In the genomic region with DNA sequence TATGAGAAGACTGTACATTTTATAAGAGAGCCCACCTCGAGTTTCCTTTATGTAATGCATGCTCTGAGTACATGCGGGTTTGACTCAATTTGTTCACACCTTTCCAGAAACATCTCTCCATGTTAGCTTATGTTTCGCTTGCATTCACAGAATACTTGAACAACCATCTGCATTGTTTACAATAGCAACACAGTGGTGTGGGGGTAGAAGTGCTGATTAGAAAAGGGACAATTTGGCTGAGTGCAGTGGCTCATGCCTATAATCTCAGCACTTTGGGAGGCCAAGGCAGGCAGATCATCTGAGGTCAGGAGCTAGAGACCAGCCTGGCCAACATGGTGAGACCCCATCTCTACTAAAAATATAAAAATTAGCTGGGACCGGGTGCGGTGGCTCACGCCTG, we compare ENCODE assay signal across 14 cellular contexts.
A peak's percentile ranks its signal among the peaks of the same experiment; 100 is the strongest.
DNase-seq lines count a peak whose midpoint lies in the region; ATAC-seq and TF ChIP-seq lines count a peak whose summit lies in the region.
"Had no signal": no experiment of that assay in that cellular context is flagged by ENCODE, and none has a peak within 500 bp of the region (broad histone marks: within the 10 kb centered on the region; RNA-seq: fewer than 3 reads in every experiment).

No MANE protein-coding gene starts in this region.

- H3K27me3 ChIP-seq in IMR-90 (ENCODE audit: control insufficient read depth, insufficient read depth, low read length) (no peaks in the 10 kb centered on the region), esophagus muscularis mucosa (no peaks in the 10 kb centered on the region)

- in situ Hi-C loops in IMR-90 (cut with MboI; ENCODE audit: low sequenced_read_pairs): no loop called here

- no CpG with 5 or more reads among the region's 6 CpGs for WGBS in IMR-90 (ENCODE audit: extremely low coverage in 2 of 2, insufficient read length in 1 of 2), 2 experiments
- 89% methylated on average over 6 of the region's 6 CpGs for WGBS in esophagus muscularis mucosa

- no peak overlapping the region for H2BK120ac ChIP-seq in IMR-90 (ENCODE audit: low read depth, low read length)

- H4K91ac ChIP-seq in IMR-90 (ENCODE audit: insufficient read depth, low read depth, low read length): no peak overlapping the region

- CTCF ChIA-PET in IMR-90 (lab: Yijun Ruan, JAX): interaction anchor here (0.7 to 0.9 kb wide), 2 partner anchors 118 to 136 kb away, joined by 3 to 4 read pairs; no protein-coding TSS in a partner anchor

- H2BK20ac ChIP-seq in IMR-90 (ENCODE audit: low read depth, low read length): no peak overlapping the region

- peaks cover 27 to 78% of the 10 kb centered on the region in 2 experiments for H3K79me1 ChIP-seq in IMR-90 (ENCODE audit: low read depth in 1 of 2, low read length in 2 of 2)

- peaks cover 4% of the 10 kb centered on the region; the same call in 1 of the 2 replicates for H4K20me1 ChIP-seq in IMR-90 (ENCODE audit: insufficient read depth, low read length)

- POLR2A ChIA-PET in IMR-90 (lab: Charles Lee; ENCODE audit: unreplicated experiment): no interaction called here

- H3K4me1 ChIP-seq in IMR-90 (ENCODE audit: control insufficient read depth, insufficient read depth, low read length): peaks cover 9% of the 10 kb centered on the region
- H3K4me1 ChIP-seq in esophagus muscularis mucosa: peaks cover 21 to 43% (median 42%) of the 10 kb centered on the region in 4 donors

- no peaks in the 10 kb centered on the region for H3K9me3 ChIP-seq in IMR-90 (ENCODE audit: control insufficient read depth, insufficient read depth, low read length)
- no peaks in the 10 kb centered on the region for H3K9me3 ChIP-seq in esophagus muscularis mucosa
- H3K9me3 ChIP-seq: A549 had no signal

- H3K4me3 ChIP-seq in IMR-90 (ENCODE audit: insufficient read depth, low read depth, low read length) (no peak overlapping the region), esophagus muscularis mucosa (no peak overlapping the region)
- H3K4me3 ChIP-seq: A549 had no signal

- H2BK15ac ChIP-seq in IMR-90 (ENCODE audit: low read depth, low read length): no peak overlapping the region; the same call in 2 of the 3 replicates

- H3K4me2 ChIP-seq in IMR-90 (ENCODE audit: low read depth, low read length): no peak overlapping the region
- H3K4me2 ChIP-seq: A549 had no signal

- no peak overlapping the region for H2BK5ac ChIP-seq in IMR-90 (ENCODE audit: low read depth, low read length, poor library complexity, severe bottlenecking)

- peak; percentile 25 for ATAC-seq in IMR-90 (ENCODE audit: low read depth)
- ATAC-seq: A549; CD8-positive, alpha-beta T cell had no signal

- intact Hi-C loops in IMR-90 (cut with micrococcal nuclease) (no loop called here), esophagus muscularis mucosa (cut with DNase I) (no loop called here)

- H3K14ac ChIP-seq in IMR-90 (replicated peaks; ENCODE audit: low read depth, low read length): no peak overlapping the region

- no peak for TF ChIP-seq EP300 in esophagus muscularis mucosa (IDR thresholded peaks at IDR 0.05)

- no peak overlapping the region for H3K56ac ChIP-seq in IMR-90 (ENCODE audit: extremely low read depth, insufficient read depth, low read length)

- 0 out of 2 replicates have a peak overlapping the region, but pooled peaks have one; percentile 23 for H3K23ac ChIP-seq in IMR-90 (ENCODE audit: low read depth, low read length)

- H3K27ac ChIP-seq in IMR-90 (ENCODE audit: insufficient read depth, low read length) (no peak overlapping the region), esophagus muscularis mucosa (replicated peaks in 1 of 4) (no peak overlapping the region)
- H3K27ac ChIP-seq: A549 had no signal

- H3K9me1 ChIP-seq in IMR-90 (ENCODE audit: insufficient read depth, low read length): peaks cover 16% of the 10 kb centered on the region

- no peak overlapping the region for H3K4ac ChIP-seq in IMR-90 (ENCODE audit: low read depth, low read length)

- no peak overlapping the region for H3K9ac ChIP-seq in IMR-90 (ENCODE audit: low read depth, low read length)

- TF ChIP-seq RAD21 in IMR-90 (IDR thresholded peaks at IDR 0.05; ENCODE audit: low read length): no peak

- TF ChIP-seq POLR2A in IMR-90 (IDR thresholded peaks at IDR 0.05; ENCODE audit: low read depth, low read length) (no peak), esophagus muscularis mucosa (IDR thresholded peaks at IDR 0.05; ENCODE audit: low read depth) (no peak)

- no TSS peak for BruUV-seq in IMR-90 (replicated peaks; lab: Mats Ljungman, UMichigan)

- TF ChIP-seq CTCF in IMR-90 (conservative IDR thresholded peaks at IDR 0.05; ENCODE audit: low read depth, low read length) (no peak), esophagus muscularis mucosa (IDR thresholded peaks at IDR 0.05) (no peak)

- peak overlapping the region; percentile 36; the same call in 1 of the 2 replicates for H2AK5ac ChIP-seq in IMR-90 (ENCODE audit: low read depth, low read length)

- DNase-seq in IMR-90: no peak
- DNase-seq in NCI-H69 (lab: John Stamatoyannopoulos, UW): peak; percentile 26
- DNase-seq in esophagus muscularis mucosa (ENCODE audit: extremely low spot score): peak; percentile 26
- no peak for DNase-seq in activated CD8-positive, alpha-beta memory T cell treated with anti-CD3 and anti-CD28 coated beads, Interleukin-2, amount 50 U/mL, for 4 hours
- no peak for DNase-seq in AG20443 (ENCODE audit: low spot score)
- DNase-seq in NOMO-1 treated with DMSO at 0.1 percent for 48 hours (lab: John Stamatoyannopoulos, UW; ENCODE audit: unreplicated experiment): no peak
- DNase-seq: CD8-positive, alpha-beta T cell; COR-L47; DMS153; DMS79 treated with DMSO at 0.1 percent for 48 hours; GDM1; GOT3; H9 had no signal

- H3K36me3 ChIP-seq in IMR-90 (ENCODE audit: control insufficient read depth, insufficient read depth, low read length) (no peaks in the 10 kb centered on the region), esophagus muscularis mucosa (no peaks in the 10 kb centered on the region)

- H4K8ac ChIP-seq in IMR-90 (ENCODE audit: low read depth in 2 of 2, low read length in 2 of 2): no peak overlapping the region

- no peak overlapping the region for H2AFZ ChIP-seq in IMR-90 (replicated peaks; ENCODE audit: low read length, poor library complexity)

- no peak overlapping the region for H2AK9ac ChIP-seq in IMR-90 (replicated peaks; ENCODE audit: low read depth, low read length, poor library complexity)

- H4K5ac ChIP-seq in IMR-90 (ENCODE audit: low read depth, low read length): no peak overlapping the region

- no peak overlapping the region for H3K18ac ChIP-seq in IMR-90 (ENCODE audit: low read depth, low read length)

- dilution Hi-C loops in IMR-90 (cut with HindIII; ENCODE audit: low sequenced_read_pairs, unreplicated experiment): no loop called here

TF ChIP-seq in IMR-90, 13 proteins besides CTCF, POLR2A, EP300 and RAD21:
- TF ChIP-seq MAZ (IDR thresholded peaks at IDR 0.05; ENCODE audit: borderline replicate concordance, low read depth, low read length) (no peak), RCOR1 (IDR thresholded peaks at IDR 0.05; ENCODE audit: insufficient replicate concordance, low read length) (no peak), CHD1 (IDR thresholded peaks at IDR 0.05; ENCODE audit: low read depth, low read length) (no peak), SMC3 (IDR thresholded peaks at IDR 0.05; ENCODE audit: low read depth, low read length) (no peak), CEBPB (IDR thresholded peaks at IDR 0.05; ENCODE audit: low read depth, low read length) (no peak), RFX5 (IDR thresholded peaks at IDR 0.05; ENCODE audit: low read depth, low read length) (no peak), MAFK (IDR thresholded peaks at IDR 0.05; ENCODE audit: low read depth, low read length) (no peak), NFE2L2 (IDR thresholded peaks at IDR 0.05; ENCODE audit: low read depth, low read length) (no peak), FOS (IDR thresholded peaks at IDR 0.05; ENCODE audit: low read depth, low read length) (no peak), BHLHE40 (IDR thresholded peaks at IDR 0.05; ENCODE audit: low read depth, low read length) (no peak), ELK1 (IDR thresholded peaks at IDR 0.05; ENCODE audit: borderline replicate concordance, low read depth, low read length) (no peak), MXI1 (IDR thresholded peaks at IDR 0.05; ENCODE audit: borderline replicate concordance, low read depth, low read length) (no peak)
- TF ChIP-seq, protein P1, sequence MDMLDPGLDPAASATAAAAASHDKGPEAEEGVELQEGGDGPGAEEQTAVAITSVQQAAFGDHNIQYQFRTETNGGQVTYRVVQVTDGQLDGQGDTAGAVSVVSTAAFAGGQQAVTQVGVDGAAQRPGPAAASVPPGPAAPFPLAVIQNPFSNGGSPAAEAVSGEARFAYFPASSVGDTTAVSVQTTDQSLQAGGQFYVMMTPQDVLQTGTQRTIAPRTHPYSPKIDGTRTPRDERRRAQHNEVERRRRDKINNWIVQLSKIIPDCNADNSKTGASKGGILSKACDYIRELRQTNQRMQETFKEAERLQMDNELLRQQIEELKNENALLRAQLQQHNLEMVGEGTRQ (IDR thresholded peaks at IDR 0.05; ENCODE audit: low read depth, low read length): no peak
TF ChIP-seq in IMR-90: peak in this region for 0.

Comparison
In these comparisons a context has a peak if more than half of its experiments do, and no peak if none do; other contexts are left out.
1. DNase-seq: peak in NCI-H69 (single experiment) and esophagus muscularis mucosa (single experiment); none in IMR-90 (single experiment), activated CD8-positive, alpha-beta memory T cell treated with anti-CD3 and anti-CD28 coated beads, Interleukin-2, amount 50 U/mL, for 4 hours (single experiment), AG20443 (single experiment) and NOMO-1 treated with DMSO at 0.1 percent for 48 hours (single experiment).